ENCODE assay signal across 8 cellular contexts in the genomic region with DNA sequence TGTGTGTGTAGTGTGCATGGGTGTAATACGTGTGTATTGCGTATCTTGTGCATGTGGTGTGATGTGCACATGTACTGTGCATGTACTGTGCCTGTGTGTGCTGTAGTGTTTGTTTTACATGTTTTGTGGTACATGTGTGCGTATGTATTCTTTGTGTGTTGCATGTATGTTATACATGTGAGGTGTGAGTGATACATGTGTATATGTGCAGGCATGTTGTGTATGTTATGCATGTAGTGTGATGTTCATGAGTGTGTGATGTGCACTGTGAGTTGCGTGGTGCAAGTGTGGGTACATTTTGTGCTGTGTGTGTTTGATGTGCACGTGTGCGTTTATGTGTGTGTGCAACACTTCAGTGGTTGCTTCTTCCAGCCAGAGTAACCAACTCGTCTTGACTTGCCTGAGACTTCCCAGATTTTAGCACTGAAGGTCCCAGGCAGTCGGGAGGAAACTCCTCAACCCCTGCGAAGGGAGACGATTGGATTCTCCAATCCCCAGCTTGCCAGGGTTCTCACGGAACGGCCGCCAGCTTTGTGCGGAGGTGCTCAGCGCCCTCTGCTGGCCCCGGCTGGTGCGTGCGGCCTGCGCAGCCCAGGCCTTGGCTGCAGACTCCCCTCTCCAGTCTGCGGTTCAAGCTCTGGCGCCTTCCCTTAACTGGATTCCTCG. TPM values are rescaled to one million over a fixed set of nuclear protein-coding genes. Genes with fewer than 3 reads are reported as not detected.
DNase-seq lines count a peak whose midpoint lies in the region; ATAC-seq and TF ChIP-seq lines count a peak whose summit lies in the region.

No MANE protein-coding gene starts in this region.

- peaks cover 8% of the 10 kb centered on the region for H3K27me3 ChIP-seq in NT2/D1 (ENCODE audit: insufficient read depth, insufficient read length)
- no peaks in the 10 kb centered on the region for H3K27me3 ChIP-seq in cardiac muscle cell

- peak; percentile 58 for ATAC-seq in GM21619 (IDR thresholded peaks at IDR 0.05; ENCODE audit: unreplicated experiment)

- no peak for DNase-seq in CD14-positive monocyte (ENCODE audit: low spot score)
- DNase-seq in NT2/D1 (ENCODE audit: low read depth, low spot score), result peak; percentile 87
- peak; percentile 73 for DNase-seq in activated naive CD4-positive, alpha-beta T cell treated with anti-CD3 and anti-CD28 coated beads for 36 hours
- DNase-seq in cardiac muscle cell (ENCODE audit: low read depth in 1 of 2, low spot score in 1 of 2), result peak; percentile 86 to 93
- peak; percentile 61 for DNase-seq in renal cortical epithelial cell (ENCODE audit: low read depth)
- no peak for DNase-seq in NCI-H187 (lab: John Stamatoyannopoulos, UW)
- no peak for DNase-seq in NCI-H526 (lab: John Stamatoyannopoulos, UW)

- H3K27ac Mint-ChIP-seq in CD14-positive monocyte, result no peak overlapping the region
- H3K27ac Mint-ChIP-seq in activated naive CD4-positive, alpha-beta T cell treated with anti-CD3 and anti-CD28 coated beads for 36 hours, result no peak overlapping the region

- CTCF ChIA-PET in activated naive CD4-positive, alpha-beta T cell treated with anti-CD3 and anti-CD28 coated beads for 36 hours (lab: Charles Lee), result interaction anchor here (0.6 to 9.3 kb wide), 14 partner anchors 11 to 398 kb away, joined by 3 to 74 read pairs (median 4); no protein-coding TSS in a partner anchor

- peak; percentile 91 for TF ChIP-seq CTCF in CD14-positive monocyte (IDR thresholded peaks at IDR 0.05)
- peak; percentile 97 for TF ChIP-seq CTCF in cardiac muscle cell (IDR thresholded peaks at IDR 0.05; ENCODE audit: low read depth, low read length)

- H3K27ac ChIP-seq in cardiac muscle cell, result no peak overlapping the region

- no peaks in the 10 kb centered on the region for H3K36me3 ChIP-seq in NT2/D1 (ENCODE audit: insufficient read depth, insufficient read length, low read length)
- H3K36me3 ChIP-seq in cardiac muscle cell, result no peaks in the 10 kb centered on the region

- H3K9ac ChIP-seq in NT2/D1 (ENCODE audit: insufficient read length, low read depth), result peak overlapping the region; percentile 25

- H3K4me1 ChIP-seq in NT2/D1 (ENCODE audit: insufficient read depth, insufficient read length), result peaks cover 3% of the 10 kb centered on the region
- H3K4me1 ChIP-seq in cardiac muscle cell (ENCODE audit: low read depth), result peaks cover 4% of the 10 kb centered on the region

- H3K36me3 Mint-ChIP-seq in CD14-positive monocyte, result no peaks in the 10 kb centered on the region
- H3K36me3 Mint-ChIP-seq in activated naive CD4-positive, alpha-beta T cell treated with anti-CD3 and anti-CD28 coated beads for 36 hours (ENCODE audit: low read depth), result no peaks in the 10 kb centered on the region

- intact Hi-C loops in CD14-positive monocyte (cut with micrococcal nuclease), result no loop called here
- intact Hi-C loops in activated naive CD4-positive, alpha-beta T cell treated with anti-CD3 and anti-CD28 coated beads for 36 hours (cut with micrococcal nuclease), result loop anchor here (1.0 to 5.0 kb wide), 6 partner anchors 69 to 975 kb away; no protein-coding TSS in a partner anchor

- H3K9me3 ChIP-seq in NT2/D1 (ENCODE audit: insufficient read depth, low read length) (no peaks in the 10 kb centered on the region), cardiac muscle cell (ENCODE audit: low read depth) (no peaks in the 10 kb centered on the region)

- peak overlapping the region in 1 of 2 donors; percentile 6 for H3K4me3 Mint-ChIP-seq in CD14-positive monocyte
- no peak overlapping the region for H3K4me3 Mint-ChIP-seq in activated naive CD4-positive, alpha-beta T cell treated with anti-CD3 and anti-CD28 coated beads for 36 hours

- no peak overlapping the region for H3K4me3 ChIP-seq in NT2/D1 (ENCODE audit: insufficient read length, low read depth)
- H3K4me3 ChIP-seq in cardiac muscle cell, result no peak overlapping the region

- peaks cover 25% of the 10 kb centered on the region for H3K4me1 Mint-ChIP-seq in CD14-positive monocyte
- H3K4me1 Mint-ChIP-seq in activated naive CD4-positive, alpha-beta T cell treated with anti-CD3 and anti-CD28 coated beads for 36 hours (ENCODE audit: low read depth), result peaks cover 2% of the 10 kb centered on the region

- H3K27me3 Mint-ChIP-seq in CD14-positive monocyte (ENCODE audit: low read depth in 3 of 3), result peaks cover 5 to 8% (median 6%) of the 10 kb centered on the region in 3 donors
- H3K27me3 Mint-ChIP-seq in activated naive CD4-positive, alpha-beta T cell treated with anti-CD3 and anti-CD28 coated beads for 36 hours (ENCODE audit: low read depth), result peaks cover 7% of the 10 kb centered on the region

- peaks cover 0 to 1% (median 0%) of the 10 kb centered on the region in 7 donors for H3K9me3 Mint-ChIP-seq in CD14-positive monocyte
- H3K9me3 Mint-ChIP-seq in activated naive CD4-positive, alpha-beta T cell treated with anti-CD3 and anti-CD28 coated beads for 36 hours, result no peaks in the 10 kb centered on the region

RNA-seq across cellular contexts. Expression of a gene that starts 3.6 kb away (rescaled TPM):
- polyA plus RNA-seq in CD14-positive monocyte, result not detected
- not detected for total RNA-seq in activated naive CD4-positive, alpha-beta T cell treated with anti-CD3 and anti-CD28 coated beads for 36 hours
- 0.18 and 0.39 TPM in 2 replicates for total RNA-seq in cardiac muscle cell
- 0.49 and 0.97 TPM in 2 replicates for polyA plus RNA-seq in cardiac muscle cell
- 0.17 and 0.55 TPM in 2 replicates for total RNA-seq in renal cortical epithelial cell

Comparison
In these comparisons a context has a peak if more than half of its experiments do, and no peak if none do; other contexts are left out.
1. DNase-seq: peak in NT2/D1 (single experiment), activated naive CD4-positive, alpha-beta T cell treated with anti-CD3 and anti-CD28 coated beads for 36 hours (single experiment), cardiac muscle cell (2 of 2) and renal cortical epithelial cell (single experiment); none in CD14-positive monocyte (single experiment), NCI-H187 (0 of 2) and NCI-H526 (0 of 2).